In the genomic region with DNA sequence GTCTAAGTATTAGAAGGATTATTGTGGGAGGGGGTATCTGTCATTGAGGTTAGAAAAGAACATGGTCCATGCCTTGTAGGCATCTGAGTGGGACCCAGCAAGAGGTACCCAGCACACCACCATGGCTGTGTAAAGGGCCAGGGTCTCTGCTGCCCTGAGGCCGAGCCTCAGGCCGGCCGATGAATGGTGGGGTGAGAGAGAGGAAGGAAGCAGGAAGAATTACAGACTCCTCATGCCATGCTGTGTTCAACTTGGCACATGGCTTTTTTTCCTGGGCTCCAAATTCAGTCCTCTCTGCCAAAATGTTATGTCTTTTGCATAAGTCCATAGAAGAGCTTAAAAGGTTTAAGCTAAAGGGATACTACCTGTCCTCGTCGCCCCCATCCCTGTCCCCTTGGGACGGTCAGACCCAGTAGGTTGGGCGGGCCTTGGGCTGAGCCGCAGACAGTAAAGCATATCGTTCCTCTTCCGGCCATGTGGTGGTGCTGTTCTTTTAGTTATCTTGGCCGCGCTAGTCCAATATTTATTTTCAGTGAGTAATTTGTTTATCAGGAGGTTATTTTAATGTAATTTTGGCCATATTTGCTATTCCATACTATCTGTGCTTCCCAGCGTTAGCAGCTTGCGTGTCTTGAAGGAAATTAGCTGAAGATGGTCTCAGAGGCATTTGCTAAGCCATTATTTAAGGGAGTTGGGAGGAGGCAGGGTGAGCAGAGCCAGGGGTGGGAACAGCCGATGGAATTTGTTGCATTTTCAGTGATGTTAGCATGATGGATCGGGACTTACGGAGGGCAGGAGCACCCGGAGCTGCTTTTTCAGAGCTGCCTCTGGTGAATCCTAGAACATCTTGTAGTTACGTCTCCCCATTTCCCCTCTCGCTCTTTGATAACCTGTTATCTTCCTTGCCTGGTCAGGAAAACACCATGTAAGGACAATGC, we compare ENCODE assay signal across 1 cellular context.
TF ChIP-seq lines count a peak whose summit lies in the region.

No MANE protein-coding gene starts in this region.

TF ChIP-seq in GM23338, 12 proteins besides CTCF, POLR2A, EP300 and RAD21 (continued from another document):
- TF ChIP-seq, protein P1, sequence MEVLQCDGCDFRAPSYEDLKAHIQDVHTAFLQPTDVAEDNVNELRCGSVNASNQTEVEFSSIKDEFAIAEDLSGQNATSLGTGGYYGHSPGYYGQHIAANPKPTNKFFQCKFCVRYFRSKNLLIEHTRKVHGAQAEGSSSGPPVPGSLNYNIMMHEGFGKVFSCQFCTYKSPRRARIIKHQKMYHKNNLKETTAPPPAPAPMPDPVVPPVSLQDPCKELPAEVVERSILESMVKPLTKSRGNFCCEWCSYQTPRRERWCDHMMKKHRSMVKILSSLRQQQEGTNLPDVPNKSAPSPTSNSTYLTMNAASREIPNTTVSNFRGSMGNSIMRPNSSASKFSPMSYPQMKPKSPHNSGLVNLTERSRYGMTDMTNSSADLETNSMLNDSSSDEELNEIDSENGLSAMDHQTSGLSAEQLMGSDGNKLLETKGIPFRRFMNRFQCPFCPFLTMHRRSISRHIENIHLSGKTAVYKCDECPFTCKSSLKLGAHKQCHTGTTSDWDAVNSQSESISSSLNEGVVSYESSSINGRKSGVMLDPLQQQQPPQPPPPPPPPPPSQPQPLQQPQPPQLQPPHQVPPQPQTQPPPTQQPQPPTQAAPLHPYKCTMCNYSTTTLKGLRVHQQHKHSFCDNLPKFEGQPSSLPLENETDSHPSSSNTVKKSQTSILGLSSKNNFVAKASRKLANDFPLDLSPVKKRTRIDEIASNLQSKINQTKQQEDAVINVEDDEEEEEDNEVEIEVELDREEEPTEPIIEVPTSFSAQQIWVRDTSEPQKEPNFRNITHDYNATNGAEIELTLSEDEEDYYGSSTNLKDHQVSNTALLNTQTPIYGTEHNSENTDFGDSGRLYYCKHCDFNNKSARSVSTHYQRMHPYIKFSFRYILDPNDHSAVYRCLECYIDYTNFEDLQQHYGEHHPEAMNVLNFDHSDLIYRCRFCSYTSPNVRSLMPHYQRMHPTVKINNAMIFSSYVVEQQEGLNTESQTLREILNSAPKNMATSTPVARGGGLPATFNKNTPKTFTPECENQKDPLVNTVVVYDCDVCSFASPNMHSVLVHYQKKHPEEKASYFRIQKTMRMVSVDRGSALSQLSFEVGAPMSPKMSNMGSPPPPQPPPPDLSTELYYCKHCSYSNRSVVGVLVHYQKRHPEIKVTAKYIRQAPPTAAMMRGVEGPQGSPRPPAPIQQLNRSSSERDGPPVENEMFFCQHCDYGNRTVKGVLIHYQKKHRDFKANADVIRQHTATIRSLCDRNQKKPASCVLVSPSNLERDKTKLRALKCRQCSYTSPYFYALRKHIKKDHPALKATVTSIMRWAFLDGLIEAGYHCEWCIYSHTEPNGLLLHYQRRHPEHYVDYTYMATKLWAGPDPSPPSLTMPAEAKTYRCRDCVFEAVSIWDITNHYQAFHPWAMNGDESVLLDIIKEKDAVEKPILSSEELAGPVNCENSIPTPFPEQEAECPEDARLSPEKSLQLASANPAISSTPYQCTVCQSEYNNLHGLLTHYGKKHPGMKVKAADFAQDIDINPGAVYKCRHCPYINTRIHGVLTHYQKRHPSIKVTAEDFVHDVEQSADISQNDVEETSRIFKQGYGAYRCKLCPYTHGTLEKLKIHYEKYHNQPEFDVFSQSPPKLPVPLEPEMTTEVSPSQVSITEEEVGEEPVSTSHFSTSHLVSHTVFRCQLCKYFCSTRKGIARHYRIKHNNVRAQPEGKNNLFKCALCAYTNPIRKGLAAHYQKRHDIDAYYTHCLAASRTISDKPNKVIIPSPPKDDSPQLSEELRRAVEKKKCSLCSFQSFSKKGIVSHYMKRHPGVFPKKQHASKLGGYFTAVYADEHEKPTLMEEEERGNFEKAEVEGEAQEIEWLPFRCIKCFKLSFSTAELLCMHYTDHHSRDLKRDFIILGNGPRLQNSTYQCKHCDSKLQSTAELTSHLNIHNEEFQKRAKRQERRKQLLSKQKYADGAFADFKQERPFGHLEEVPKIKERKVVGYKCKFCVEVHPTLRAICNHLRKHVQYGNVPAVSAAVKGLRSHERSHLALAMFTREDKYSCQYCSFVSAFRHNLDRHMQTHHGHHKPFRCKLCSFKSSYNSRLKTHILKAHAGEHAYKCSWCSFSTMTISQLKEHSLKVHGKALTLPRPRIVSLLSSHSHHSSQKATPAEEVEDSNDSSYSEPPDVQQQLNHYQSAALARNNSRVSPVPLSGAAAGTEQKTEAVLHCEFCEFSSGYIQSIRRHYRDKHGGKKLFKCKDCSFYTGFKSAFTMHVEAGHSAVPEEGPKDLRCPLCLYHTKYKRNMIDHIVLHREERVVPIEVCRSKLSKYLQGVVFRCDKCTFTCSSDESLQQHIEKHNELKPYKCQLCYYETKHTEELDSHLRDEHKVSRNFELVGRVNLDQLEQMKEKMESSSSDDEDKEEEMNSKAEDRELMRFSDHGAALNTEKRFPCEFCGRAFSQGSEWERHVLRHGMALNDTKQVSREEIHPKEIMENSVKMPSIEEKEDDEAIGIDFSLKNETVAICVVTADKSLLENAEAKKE (CRISPR knock-in tag; IDR thresholded peaks at IDR 0.05) = no peak
- TF ChIP-seq JUNB (IDR thresholded peaks at IDR 0.05; ENCODE audit: unreplicated experiment) = no peak
- TF ChIP-seq, protein P2, sequence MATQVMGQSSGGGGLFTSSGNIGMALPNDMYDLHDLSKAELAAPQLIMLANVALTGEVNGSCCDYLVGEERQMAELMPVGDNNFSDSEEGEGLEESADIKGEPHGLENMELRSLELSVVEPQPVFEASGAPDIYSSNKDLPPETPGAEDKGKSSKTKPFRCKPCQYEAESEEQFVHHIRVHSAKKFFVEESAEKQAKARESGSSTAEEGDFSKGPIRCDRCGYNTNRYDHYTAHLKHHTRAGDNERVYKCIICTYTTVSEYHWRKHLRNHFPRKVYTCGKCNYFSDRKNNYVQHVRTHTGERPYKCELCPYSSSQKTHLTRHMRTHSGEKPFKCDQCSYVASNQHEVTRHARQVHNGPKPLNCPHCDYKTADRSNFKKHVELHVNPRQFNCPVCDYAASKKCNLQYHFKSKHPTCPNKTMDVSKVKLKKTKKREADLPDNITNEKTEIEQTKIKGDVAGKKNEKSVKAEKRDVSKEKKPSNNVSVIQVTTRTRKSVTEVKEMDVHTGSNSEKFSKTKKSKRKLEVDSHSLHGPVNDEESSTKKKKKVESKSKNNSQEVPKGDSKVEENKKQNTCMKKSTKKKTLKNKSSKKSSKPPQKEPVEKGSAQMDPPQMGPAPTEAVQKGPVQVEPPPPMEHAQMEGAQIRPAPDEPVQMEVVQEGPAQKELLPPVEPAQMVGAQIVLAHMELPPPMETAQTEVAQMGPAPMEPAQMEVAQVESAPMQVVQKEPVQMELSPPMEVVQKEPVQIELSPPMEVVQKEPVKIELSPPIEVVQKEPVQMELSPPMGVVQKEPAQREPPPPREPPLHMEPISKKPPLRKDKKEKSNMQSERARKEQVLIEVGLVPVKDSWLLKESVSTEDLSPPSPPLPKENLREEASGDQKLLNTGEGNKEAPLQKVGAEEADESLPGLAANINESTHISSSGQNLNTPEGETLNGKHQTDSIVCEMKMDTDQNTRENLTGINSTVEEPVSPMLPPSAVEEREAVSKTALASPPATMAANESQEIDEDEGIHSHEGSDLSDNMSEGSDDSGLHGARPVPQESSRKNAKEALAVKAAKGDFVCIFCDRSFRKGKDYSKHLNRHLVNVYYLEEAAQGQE (IDR thresholded peaks at IDR 0.05; ENCODE audit: unreplicated experiment) = no peak
- no peak for TF ChIP-seq POLR2AphosphoS5 (IDR thresholded peaks at IDR 0.05; ENCODE audit: low read depth)
- TF ChIP-seq ZNF114 (CRISPR knock-in tag; IDR thresholded peaks at IDR 0.05) = no peak
- TF ChIP-seq EZH2 (IDR thresholded peaks at IDR 0.05; ENCODE audit: low read depth, unreplicated experiment) = no peak
